Comparison of ENCODE assay signal across 1 cellular context in the genomic region with DNA sequence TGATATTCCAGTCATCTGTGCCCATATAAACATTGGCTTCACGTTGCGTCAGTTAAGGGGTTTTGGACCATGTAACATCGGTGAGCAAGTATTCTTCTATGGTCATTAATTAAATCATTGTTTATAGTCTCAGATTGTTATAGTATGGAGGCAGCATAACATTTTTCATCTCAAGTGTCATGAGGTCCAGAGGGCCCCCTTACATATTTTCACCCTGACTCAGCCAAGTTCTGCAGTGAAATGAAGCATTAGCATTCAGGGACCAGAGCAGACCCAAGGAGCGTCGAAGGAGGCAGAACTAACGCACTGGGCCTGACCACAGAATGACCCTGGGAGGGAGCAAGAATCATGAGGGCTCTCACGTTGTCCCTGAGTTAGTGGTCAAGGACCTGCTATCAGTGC.
TF ChIP-seq lines count a peak whose summit lies in the region.

No MANE protein-coding gene starts in this region.

TF ChIP-seq in IMR-90, 13 proteins besides CTCF, POLR2A, EP300 and RAD21:
- TF ChIP-seq FOS (IDR thresholded peaks at IDR 0.05; ENCODE audit: low read depth, low read length) (peak; percentile 51; the same call in 1 of the 2 replicates), CEBPB (IDR thresholded peaks at IDR 0.05; ENCODE audit: low read depth, low read length) (peak; percentile 88), NFE2L2 (IDR thresholded peaks at IDR 0.05; ENCODE audit: low read depth, low read length) (no peak), MAFK (IDR thresholded peaks at IDR 0.05; ENCODE audit: low read depth, low read length) (0 out of 2 replicates have a peak, but pooled peaks have one; percentile 7), BHLHE40 (IDR thresholded peaks at IDR 0.05; ENCODE audit: low read depth, low read length) (peak; percentile 18; the same call in 1 of the 2 replicates), RCOR1 (IDR thresholded peaks at IDR 0.05; ENCODE audit: insufficient replicate concordance, low read length) (peak; percentile 81), MAZ (IDR thresholded peaks at IDR 0.05; ENCODE audit: borderline replicate concordance, low read depth, low read length) (peak; percentile 69; the same call in 1 of the 2 replicates), MXI1 (IDR thresholded peaks at IDR 0.05; ENCODE audit: borderline replicate concordance, low read depth, low read length) (no peak), CHD1 (IDR thresholded peaks at IDR 0.05; ENCODE audit: low read depth, low read length) (no peak)
- TF ChIP-seq, protein P1, sequence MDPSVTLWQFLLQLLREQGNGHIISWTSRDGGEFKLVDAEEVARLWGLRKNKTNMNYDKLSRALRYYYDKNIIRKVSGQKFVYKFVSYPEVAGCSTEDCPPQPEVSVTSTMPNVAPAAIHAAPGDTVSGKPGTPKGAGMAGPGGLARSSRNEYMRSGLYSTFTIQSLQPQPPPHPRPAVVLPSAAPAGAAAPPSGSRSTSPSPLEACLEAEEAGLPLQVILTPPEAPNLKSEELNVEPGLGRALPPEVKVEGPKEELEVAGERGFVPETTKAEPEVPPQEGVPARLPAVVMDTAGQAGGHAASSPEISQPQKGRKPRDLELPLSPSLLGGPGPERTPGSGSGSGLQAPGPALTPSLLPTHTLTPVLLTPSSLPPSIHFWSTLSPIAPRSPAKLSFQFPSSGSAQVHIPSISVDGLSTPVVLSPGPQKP (IDR thresholded peaks at IDR 0.05; ENCODE audit: borderline replicate concordance, low read depth, low read length) = no peak
